ENCODE assay signal across 1 cellular context in the genomic region with DNA sequence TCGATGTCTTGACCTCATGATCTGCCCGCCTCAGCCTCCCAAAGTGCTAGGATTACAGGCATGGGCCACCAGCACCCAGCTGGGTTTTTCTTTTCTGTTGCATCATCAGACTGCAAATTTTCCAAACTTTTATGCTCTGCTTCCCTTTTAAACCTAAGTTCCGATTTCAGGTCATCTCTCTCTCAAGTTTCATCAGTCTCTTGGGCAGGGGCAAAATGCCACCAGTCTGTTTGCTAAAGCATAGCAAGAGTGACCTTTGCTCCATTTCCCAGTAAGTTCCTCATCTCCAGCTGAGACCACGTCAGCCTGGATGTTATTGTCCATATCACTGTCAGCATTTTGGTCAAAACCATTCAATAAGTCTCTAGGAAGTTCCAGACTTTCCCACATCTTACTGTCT.
A peak's percentile ranks its signal among the peaks of the same experiment; 100 is the strongest.
TF ChIP-seq lines count a peak whose summit lies in the region.

No MANE protein-coding gene starts in this region.

TF ChIP-seq in A549, 52 proteins besides CTCF, POLR2A, EP300 and RAD21:
- peak in 1 of 2 experiments; percentile 40; a peak in 1 of 4 replicates for TF ChIP-seq CEBPB (IDR thresholded peaks at IDR 0.05)
TF ChIP-seq in A549: peak in this region for 1; not testable (repeated sequence) for 51.
